Comparison of ENCODE assay signal across 23 cellular contexts in the genomic region with DNA sequence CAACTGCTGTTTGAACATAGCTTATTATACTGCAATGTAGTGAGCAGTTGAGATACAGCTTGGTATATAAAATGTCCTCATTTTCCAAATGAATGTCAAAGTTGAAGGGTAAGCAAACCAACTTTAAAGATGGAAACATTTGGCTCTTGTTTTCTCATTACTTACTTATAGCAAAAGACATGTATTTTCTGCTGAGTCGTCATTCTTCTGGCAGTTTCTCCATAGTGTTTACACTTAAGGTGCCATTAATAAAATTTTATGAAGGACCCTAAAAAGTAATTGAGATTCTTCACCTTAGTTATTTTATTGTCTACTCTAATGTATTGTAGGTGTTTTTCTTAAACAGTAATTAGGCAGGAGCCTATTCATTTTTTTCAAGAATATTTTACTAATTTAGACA.
A peak's percentile ranks its signal among the peaks of the same experiment; 100 is the strongest.
DNase-seq lines count a peak whose midpoint lies in the region; ATAC-seq, FAIRE-seq and TF ChIP-seq lines count a peak whose summit lies in the region.
"Had no signal": no experiment of that assay in that cellular context is flagged by ENCODE, and none has a peak within 500 bp of the region (broad histone marks: within the 10 kb centered on the region; RNA-seq: fewer than 3 reads in every experiment).

No MANE protein-coding gene starts in this region.

- WGBS in HepG2 (ENCODE audit: low lambda C conversion rate), result 94% methylated on average over 1 of the region's 1 CpG
- 89% methylated on average over 1 of the region's 1 CpG for WGBS in right lobe of liver (ENCODE audit: insufficient coverage, low coverage, low lambda C conversion rate, missing lambda C conversion rate)
- WGBS in K562 (ENCODE audit: insufficient coverage, low coverage, missing lambda C conversion rate), result 10% methylated on average over 1 of the region's 1 CpG

- H3K79me2 ChIP-seq in HepG2 (ENCODE audit: insufficient read depth, low read length) (no peaks in the 10 kb centered on the region), K562 (ENCODE audit: control insufficient read depth, insufficient read depth, low read length) (no peaks in the 10 kb centered on the region)

- POLR2A ChIA-PET in HepG2 (lab: Yijun Ruan, JAX), result no interaction called here
- POLR2A ChIA-PET in K562 (lab: Yijun Ruan, JAX), result no interaction called here

- intact Hi-C loops in HepG2 (cut with micrococcal nuclease; ENCODE audit: unreplicated experiment) (no loop called here), right lobe of liver (cut with DNase I) (no loop called here), K562 (cut with micrococcal nuclease) (no loop called here)

- no peak for FAIRE-seq in HepG2 (lab: Jason Lieb, UNC)
- no peak for FAIRE-seq in K562 (lab: Jason Lieb, UNC)
- no peak for FAIRE-seq in GM12892 (lab: Jason Lieb, UNC)
- FAIRE-seq: GM12878, GM19239 had no signal

- ATAC-seq in HepG2 (no peak), right lobe of liver (no peak), K562 (no peak)
- ATAC-seq: GM12878 had no signal

- no peak for TF ChIP-seq POLR2A in HepG2 (IDR thresholded peaks at IDR 0.05; ENCODE audit: insufficient read depth in 1 of 2, low read depth in 2 of 2, low read length in 2 of 2)
- TF ChIP-seq POLR2A in right lobe of liver (IDR thresholded peaks at IDR 0.05), result no peak
- TF ChIP-seq POLR2A in K562 (conservative IDR thresholded peaks at IDR 0.05), result no peak
- no peak for TF ChIP-seq POLR2A in GM12892 (IDR thresholded peaks at IDR 0.05; ENCODE audit: low read depth, low read length)

- no peaks in the 10 kb centered on the region for H4K20me1 ChIP-seq in HepG2 (ENCODE audit: insufficient read depth, low read length)
- H4K20me1 ChIP-seq in K562 (replicated peaks; ENCODE audit: control insufficient read depth, insufficient read depth, low read length), result no peaks in the 10 kb centered on the region
- H4K20me1 ChIP-seq: BLaER1 had no signal

- CTCF ChIA-PET in HepG2 (lab: Yijun Ruan, JAX; ENCODE audit: low intra/inter-chr PET ratio, low total read pairs) (no interaction called here), K562 (lab: Yijun Ruan, JAX; ENCODE audit: low intra/inter-chr PET ratio) (no interaction called here)

- DNase-seq in HepG2 (ENCODE audit: low spot score) (no peak), right lobe of liver (no peak), K562 (ENCODE audit: extremely low read depth in 1 of 4, low spot score in 3 of 4) (no peak), GM12892 (ENCODE audit: insufficient read length) (no peak), activated gamma-delta T cell (lab: John Stamatoyannopoulos, UW) (no peak)
- DNase-seq: ACHN; BE2C; C1 segment of cervical spinal cord; CD4-positive, alpha-beta memory T cell; CD4-positive, CD25-positive, alpha-beta regulatory T cell; CD8-positive, alpha-beta memory T cell; COR-L47; DMS 273 treated with DMSO at 0.1 percent for 48 hours; DMS153; DMS53; DMS79; DND-41; EL; GDM1 had no signal

- H2AFZ ChIP-seq in HepG2 (ENCODE audit: low read length) (no peak overlapping the region), K562 (ENCODE audit: low read depth, low read length) (no peak overlapping the region)

- TF ChIP-seq RAD21 in HepG2 (CRISPR knock-in tag; IDR thresholded peaks at IDR 0.05) (no peak), K562 (CRISPR knock-in tag; conservative IDR thresholded peaks at IDR 0.05 in 1 of 2, IDR thresholded peaks at IDR 0.05 in 1 of 2) (no peak)

- no peak overlapping the region for H3K4me2 ChIP-seq in HepG2 (ENCODE audit: low read depth, low read length)
- no peak overlapping the region for H3K4me2 ChIP-seq in K562 (ENCODE audit: insufficient read depth, low read length)
- H3K4me2 ChIP-seq: BLaER1 had no signal

- H3K4me3 ChIP-seq in HepG2 (replicated peaks in 1 of 3; ENCODE audit: insufficient read depth in 1 of 3, low read depth in 2 of 3, low read length in 3 of 3) (no peak overlapping the region), right lobe of liver (no peak overlapping the region), K562 (no peak overlapping the region)
- H3K4me3 ChIP-seq: BLaER1, GM12878 had no signal

- in situ Hi-C loops in HepG2 (cut with HindIII; ENCODE audit: extremely low pct_ligation_motif_present, low pct_unique_long_range_greater_than_20kb) (no loop called here), K562 (cut with MboI) (no loop called here)

- peaks cover 4% of the 10 kb centered on the region for H3K4me1 ChIP-seq in HepG2 (ENCODE audit: insufficient read depth, low read length)
- H3K4me1 ChIP-seq in right lobe of liver, result no peaks in the 10 kb centered on the region
- no peaks in the 10 kb centered on the region for H3K4me1 ChIP-seq in K562 (replicated peaks in 1 of 2; ENCODE audit: control insufficient read depth in 2 of 2, insufficient read depth in 2 of 2, low read length in 2 of 2)
- H3K4me1 ChIP-seq: BE2C had no signal

- H3K27me3 ChIP-seq in HepG2 (ENCODE audit: control insufficient read depth in 1 of 2, insufficient read depth in 2 of 2, low read length in 2 of 2), result no peaks in the 10 kb centered on the region
- H3K27me3 ChIP-seq in right lobe of liver, result no peaks in the 10 kb centered on the region
- no peaks in the 10 kb centered on the region for H3K27me3 ChIP-seq in K562 (ENCODE audit: control insufficient read depth in 2 of 2, insufficient read depth in 2 of 2, low read length in 2 of 2)
- H3K27me3 ChIP-seq: BE2C, BLaER1 had no signal

- BruUV-seq in HepG2 (replicated peaks; lab: Mats Ljungman, UMichigan) (no TSS peak), K562 (replicated peaks; lab: Mats Ljungman, UMichigan) (no TSS peak)

- H3K9me3 ChIP-seq in HepG2 (ENCODE audit: low read length), result no peaks in the 10 kb centered on the region
- no peaks in the 10 kb centered on the region for H3K9me3 ChIP-seq in right lobe of liver
- H3K9me3 ChIP-seq in K562 (replicated peaks; ENCODE audit: control insufficient read depth, insufficient read depth, low read depth, low read length), result no peaks in the 10 kb centered on the region
- H3K9me3 ChIP-seq: BE2C, BLaER1 had no signal

- no peaks in the 10 kb centered on the region for H3K9me1 ChIP-seq in K562 (ENCODE audit: control insufficient read depth, insufficient read depth, low read length)

- H3K27ac ChIP-seq in HepG2 (ENCODE audit: extremely low read length, insufficient read depth, low read length) (no peak overlapping the region), right lobe of liver (no peak overlapping the region), K562 (ENCODE audit: extremely low read depth, low read depth, low read length) (no peak overlapping the region)
- H3K27ac ChIP-seq: 22Rv1, BLaER1 had no signal

- H3K36me3 ChIP-seq in HepG2 (replicated peaks in 1 of 2; ENCODE audit: control insufficient read depth in 1 of 2, insufficient read depth in 2 of 2, low read length in 2 of 2), result peaks cover 15 to 28% of the 10 kb centered on the region in 2 experiments; a peak in 4 of 5 replicates
- H3K36me3 ChIP-seq in right lobe of liver, result no peaks in the 10 kb centered on the region
- H3K36me3 ChIP-seq in K562 (ENCODE audit: control insufficient read depth, insufficient read depth, low read length), result no peaks in the 10 kb centered on the region
- H3K36me3 ChIP-seq: BE2C, BLaER1 had no signal

- no peak for TF ChIP-seq CTCF in HepG2 (CRISPR knock-in tag; IDR thresholded peaks at IDR 0.05)
- no peak for TF ChIP-seq CTCF in right lobe of liver (IDR thresholded peaks at IDR 0.05)
- no peak for TF ChIP-seq CTCF in K562 (IDR thresholded peaks at IDR 0.05 in 2 of 3, conservative IDR thresholded peaks at IDR 0.05 in 1 of 3; ENCODE audit: insufficient read depth in 2 of 3, low read depth in 1 of 3, low read length in 3 of 3)

- H3K9ac ChIP-seq in HepG2 (ENCODE audit: insufficient read depth, low read depth, low read length), result no peak overlapping the region
- H3K9ac ChIP-seq in K562 (ENCODE audit: insufficient read depth in 1 of 2, low read depth in 2 of 2, low read length in 2 of 2), result no peak overlapping the region
- H3K9ac ChIP-seq: BLaER1 had no signal

- TF ChIP-seq EP300 in HepG2 (IDR thresholded peaks at IDR 0.05; ENCODE audit: low read depth in 2 of 2, low read length in 2 of 2) (no peak), HepG2 (CRISPR knock-in tag; IDR thresholded peaks at IDR 0.05; ENCODE audit: borderline replicate concordance) (no peak), K562 (IDR thresholded peaks at IDR 0.05; ENCODE audit: low read length) (no peak)

TF ChIP-seq in HepG2, 621 proteins besides CTCF, POLR2A, EP300 and RAD21 (continues in another document):
- TF ChIP-seq SP1 (IDR thresholded peaks at IDR 0.05), result no peak
- TF ChIP-seq SP1 (CRISPR knock-in tag; IDR thresholded peaks at IDR 0.05), result no peak
- TF ChIP-seq SMAD1 (CRISPR knock-in tag; IDR thresholded peaks at IDR 0.05; ENCODE audit: borderline replicate concordance, low read depth), result no peak
- TF ChIP-seq PRPF4 (IDR thresholded peaks at IDR 0.05; ENCODE audit: low read depth, low read length, poor library complexity, severe bottlenecking), result no peak
- peak; percentile 99 to 100 for TF ChIP-seq MAFK (conservative IDR thresholded peaks at IDR 0.05 in 1 of 2, IDR thresholded peaks at IDR 0.05 in 1 of 2; ENCODE audit: low read length in 2 of 2)
- no peak for TF ChIP-seq NFE2 (CRISPR knock-in tag; IDR thresholded peaks at IDR 0.05)
- no peak for TF ChIP-seq FOXP1 (IDR thresholded peaks at IDR 0.05)
- no peak for TF ChIP-seq FOXP1 (CRISPR knock-in tag; IDR thresholded peaks at IDR 0.05)
- TF ChIP-seq NFE2L2 (IDR thresholded peaks at IDR 0.05; ENCODE audit: low read length), result no peak
- TF ChIP-seq ZFP36L1 (CRISPR knock-in tag; IDR thresholded peaks at IDR 0.05), result no peak
- TF ChIP-seq TBX2 (CRISPR knock-in tag; IDR thresholded peaks at IDR 0.05; ENCODE audit: borderline replicate concordance), result no peak

TF ChIP-seq in K562, 482 proteins besides CTCF, POLR2A, EP300 and RAD21 (continues in another document):
- TF ChIP-seq, protein P1, sequence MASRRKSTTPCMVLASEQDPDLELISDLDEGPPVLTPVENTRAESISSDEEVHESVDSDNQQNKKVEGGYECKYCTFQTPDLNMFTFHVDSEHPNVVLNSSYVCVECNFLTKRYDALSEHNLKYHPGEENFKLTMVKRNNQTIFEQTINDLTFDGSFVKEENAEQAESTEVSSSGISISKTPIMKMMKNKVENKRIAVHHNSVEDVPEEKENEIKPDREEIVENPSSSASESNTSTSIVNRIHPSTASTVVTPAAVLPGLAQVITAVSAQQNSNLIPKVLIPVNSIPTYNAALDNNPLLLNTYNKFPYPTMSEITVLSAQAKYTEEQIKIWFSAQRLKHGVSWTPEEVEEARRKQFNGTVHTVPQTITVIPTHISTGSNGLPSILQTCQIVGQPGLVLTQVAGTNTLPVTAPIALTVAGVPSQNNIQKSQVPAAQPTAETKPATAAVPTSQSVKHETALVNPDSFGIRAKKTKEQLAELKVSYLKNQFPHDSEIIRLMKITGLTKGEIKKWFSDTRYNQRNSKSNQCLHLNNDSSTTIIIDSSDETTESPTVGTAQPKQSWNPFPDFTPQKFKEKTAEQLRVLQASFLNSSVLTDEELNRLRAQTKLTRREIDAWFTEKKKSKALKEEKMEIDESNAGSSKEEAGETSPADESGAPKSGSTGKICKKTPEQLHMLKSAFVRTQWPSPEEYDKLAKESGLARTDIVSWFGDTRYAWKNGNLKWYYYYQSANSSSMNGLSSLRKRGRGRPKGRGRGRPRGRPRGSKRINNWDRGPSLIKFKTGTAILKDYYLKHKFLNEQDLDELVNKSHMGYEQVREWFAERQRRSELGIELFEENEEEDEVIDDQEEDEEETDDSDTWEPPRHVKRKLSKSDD (conservative IDR thresholded peaks at IDR 0.05; ENCODE audit: low read length), result no peak
- no peak for TF ChIP-seq PYGO2 (tag; IDR thresholded peaks at IDR 0.05)
